Comparison of ENCODE assay signal across 19 cellular contexts in the genomic region with DNA sequence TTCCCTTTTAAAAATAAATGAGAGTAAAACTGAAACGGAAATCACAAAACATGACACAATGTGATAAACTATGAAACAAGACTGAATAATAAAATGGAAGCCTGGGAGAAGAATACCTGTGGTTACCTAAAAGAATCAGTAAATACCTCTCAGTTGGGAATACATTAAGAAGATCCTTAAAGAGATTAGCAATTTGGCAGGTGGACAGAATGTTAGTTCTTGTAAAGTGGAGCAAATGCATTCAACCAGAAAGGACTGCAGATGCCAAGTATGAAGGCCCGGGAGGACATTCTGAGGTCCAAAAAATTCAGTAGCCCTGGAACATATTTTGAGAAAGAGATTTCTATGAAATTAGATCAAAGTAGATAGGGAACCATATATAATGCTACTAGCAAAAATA.
"Had no signal": no experiment of that assay in that cellular context is flagged by ENCODE, and none has a peak within 500 bp of the region (broad histone marks: within the 10 kb centered on the region; RNA-seq: fewer than 3 reads in every experiment).

No MANE protein-coding gene starts in this region.

- DNase-seq: activated CD4-positive, alpha-beta T cell treated with anti-CD3 and anti-CD28 coated beads, Interleukin-2, amount 50 U/mL, for 1 hour; activated CD8-positive, alpha-beta memory T cell treated with anti-CD3 and anti-CD28 coated beads, Interleukin-2, amount 50 U/mL, for 4 hours; activated naive CD4-positive, alpha-beta T cell treated with anti-CD3 and anti-CD28 coated beads, Interleukin-2, amount 10 ng/mL, durations not matched to agents 7 days and 5 days; activated naive CD8-positive, alpha-beta T cell treated with anti-CD3 and anti-CD28 coated beads, Interleukin-2, amount 50 U/mL, for 24 hours; activated T-cell treated with anti-CD3 and anti-CD28 coated beads, Interleukin-2, amount 50 U/mL, for 4 hours; anterior cingulate cortex; brain microvascular endothelial cell; central memory CD4-positive, alpha-beta T cell; mesendoderm; naive thymus-derived CD8-positive, alpha-beta T cell; psoas muscle; right cardiac atrium; stimulated activated CD4-positive, alpha-beta T cell treated with anti-CD3 and anti-CD28 coated beads, Interleukin-2, amount 100 ng/mL, for 24 hours; trophoblast cell had no signal

- H3K27ac ChIP-seq: brain microvascular endothelial cell, coronary artery, foreskin keratinocyte, hepatocyte, psoas muscle, vagina had no signal

- ATAC-seq: activated CD4-positive, CD25-positive, alpha-beta regulatory T cell treated with anti-CD3 and anti-CD28 coated beads, Interleukin-2, amount 50 U/mL, for 24 hours; activated naive CD8-positive, alpha-beta T cell treated with anti-CD3 and anti-CD28 coated beads, Interleukin-2, amount 50 U/mL, for 24 hours; activated T-cell treated with anti-CD3 and anti-CD28 coated beads, Interleukin-2, amount 50 U/mL, for 4 hours; foreskin keratinocyte; naive thymus-derived CD8-positive, alpha-beta T cell; psoas muscle; right cardiac atrium had no signal
